Comparison of ENCODE assay signal across 8 cellular contexts in genomic region chr3:134197681-134198261, GRCh38. TPM values are rescaled to one million over a fixed set of nuclear protein-coding genes. Genes with fewer than 3 reads are reported as not detected.
A peak's percentile ranks its signal among the peaks of the same experiment; 100 is the strongest.
DNase-seq lines count a peak whose midpoint lies in the region; ATAC-seq, FAIRE-seq and TF ChIP-seq lines count a peak whose summit lies in the region.

No MANE protein-coding gene starts in this region.

- no peak overlapping the region for H2BK12ac ChIP-seq in H1 (ENCODE audit: low read depth, low read length)

- H3K4ac ChIP-seq in H1 (replicated peaks; ENCODE audit: insufficient read length, low read depth, low read length) (no peak overlapping the region), mesendoderm (ENCODE audit: low read depth, low read length) (no peak overlapping the region)

- H3K36me3 ChIP-seq in KMS-11 (ENCODE audit: insufficient read depth) (no peaks in the 10 kb centered on the region), H1 (ENCODE audit: control insufficient read depth in 2 of 4, insufficient read depth in 4 of 4, low read length in 3 of 4) (peaks cover 2 to 37% (median 18%) of the 10 kb centered on the region in 4 experiments), mesendoderm (ENCODE audit: control insufficient read depth, insufficient read depth, low read length) (peaks cover 5% of the 10 kb centered on the region)

- no peak overlapping the region for H3K14ac ChIP-seq in H1 (ENCODE audit: insufficient read length)

- H3K18ac ChIP-seq in H1 (ENCODE audit: extremely low read depth, low read length): no peak overlapping the region
- H3K18ac ChIP-seq in mesendoderm (ENCODE audit: low read length): no peak overlapping the region

- H3K27me3 ChIP-seq in KMS-11 (ENCODE audit: insufficient read depth, low read depth): no peaks in the 10 kb centered on the region
- no peaks in the 10 kb centered on the region for H3K27me3 ChIP-seq in H1 (replicated peaks in 1 of 4; ENCODE audit: control insufficient read depth in 3 of 4, extremely low read depth in 1 of 4, insufficient read depth in 3 of 4, low read length in 3 of 4)
- H3K27me3 ChIP-seq in mesendoderm (ENCODE audit: insufficient read depth, low read length, poor library complexity): no peaks in the 10 kb centered on the region

- H3K9ac ChIP-seq in KMS-11 (no peak overlapping the region), H1 (replicated peaks in 1 of 4; ENCODE audit: extremely low read depth in 1 of 4, low read depth in 3 of 4, low read length in 3 of 4) (no peak overlapping the region), mesendoderm (ENCODE audit: low read length) (no peak overlapping the region)

- peak; percentile 67 to 74 for TF ChIP-seq RAD21 in H1 (IDR thresholded peaks at IDR 0.05 in 1 of 2, conservative IDR thresholded peaks at IDR 0.05 in 1 of 2; ENCODE audit: low read depth in 2 of 2, low read length in 2 of 2)

- H2BK5ac ChIP-seq in H1 (ENCODE audit: low read depth, low read length): no peak overlapping the region
- no peak overlapping the region for H2BK5ac ChIP-seq in mesendoderm (ENCODE audit: low read length)

- TF ChIP-seq EP300 in H1 (IDR thresholded peaks at IDR 0.05; ENCODE audit: borderline replicate concordance in 1 of 2, low read depth in 2 of 2, low read length in 2 of 2): no peak

- H3K56ac ChIP-seq in H1 (replicated peaks; ENCODE audit: insufficient read length, low read depth, low read length) (no peak overlapping the region), mesendoderm (ENCODE audit: low read length) (no peak overlapping the region)

- ATAC-seq in GM19035 (IDR thresholded peaks at IDR 0.05; ENCODE audit: unreplicated experiment): peak; percentile 67

- WGBS in H1 (ENCODE audit: extremely low coverage in 1 of 2, insufficient coverage in 1 of 2, insufficient read length in 1 of 2, insufficient replicate concordance in 2 of 2, low coverage in 1 of 2, low lambda C conversion rate in 2 of 2, missing lambda C conversion rate in 1 of 2), 2 experiments: 32% methylated on average over 2 of the region's 2 CpGs; no CpG with 5 or more reads in 1 of the 2 experiments
- WGBS in mesendoderm (ENCODE audit: extremely low coverage, insufficient coverage, low lambda C conversion rate): no CpG with 5 or more reads among the region's 2 CpGs

- H3K4me2 ChIP-seq in KMS-11 (no peak overlapping the region), H1 (ENCODE audit: insufficient read depth in 1 of 2, low read depth in 2 of 2, low read length in 2 of 2) (no peak overlapping the region), mesendoderm (ENCODE audit: low read length) (no peak overlapping the region)

- H3K23me2 ChIP-seq in H1 (ENCODE audit: low read depth, low read length): no peaks in the 10 kb centered on the region

- H3K79me1 ChIP-seq in H1 (ENCODE audit: low read depth, low read length) (no peaks in the 10 kb centered on the region), mesendoderm (ENCODE audit: low read length) (peaks cover 1% of the 10 kb centered on the region)

- POLR2A ChIA-PET in H1 (lab: Charles Lee; ENCODE audit: partially characterized antibody): interaction anchor here (0.6 kb wide), 1 partner anchor 11 kb away, joined by 3 read pairs; no protein-coding TSS in a partner anchor

- DNase-seq in COR-L47 (lab: John Stamatoyannopoulos, UW): peak; percentile 19
- DNase-seq in RPMI8226: peak; percentile 56
- DNase-seq in H1 (ENCODE audit: low read depth in 1 of 2, low spot score in 2 of 2): no peak
- peak; percentile 76 for DNase-seq in mesendoderm
- no peak for DNase-seq in stimulated activated CD4-positive, alpha-beta T cell treated with anti-CD3 and anti-CD28 coated beads, Interleukin-4, amount 100 ng/mL, for 4 hours
- no peak for DNase-seq in KG1 (lab: John Stamatoyannopoulos, UW)

- H3K23ac ChIP-seq in H1 (ENCODE audit: insufficient read length) (no peak overlapping the region), mesendoderm (ENCODE audit: low read length) (no peak overlapping the region)

- peak; percentile 70 for FAIRE-seq in H1 (lab: Jason Lieb, UNC)

- TF ChIP-seq POLR2A in H1 (IDR thresholded peaks at IDR 0.05; ENCODE audit: control extremely low read depth in 1 of 2, low read depth in 2 of 2, low read length in 2 of 2): no peak

- peaks cover 0 to 3% of the 10 kb centered on the region in 2 experiments; a peak in 1 of 4 replicates for H3K9me3 ChIP-seq in H1 (ENCODE audit: insufficient read depth in 2 of 2, low read depth in 1 of 2, low read length in 1 of 2)

- H3K4me3 ChIP-seq in KMS-11 (IDR thresholded peaks at IDR 0.05; ENCODE audit: insufficient read depth, low read depth, low read length) (no peak overlapping the region), H1 (ENCODE audit: extremely low read depth in 1 of 4, insufficient read depth in 2 of 4, low read depth in 3 of 4, low read length in 4 of 4) (no peak overlapping the region), mesendoderm (ENCODE audit: low read length) (no peak overlapping the region)

- CTCF ChIA-PET in H1 (lab: Charles Lee; ENCODE audit: partially characterized antibody): interaction anchor here (0.6 to 8.7 kb wide), 21 partner anchors 8 to 269 kb away, joined by 3 to 140 read pairs (median 4); no protein-coding TSS in a partner anchor

- H4K8ac ChIP-seq in H1 (ENCODE audit: extremely low read depth, insufficient read depth, low read length) (no peak overlapping the region), mesendoderm (ENCODE audit: low read depth, low read length) (no peak overlapping the region)

- H4K91ac ChIP-seq in H1 (replicated peaks; ENCODE audit: insufficient read length, low read length): no peak overlapping the region

- H2BK15ac ChIP-seq in H1 (ENCODE audit: low read length) (no peak overlapping the region), mesendoderm (replicated peaks; ENCODE audit: low read depth) (no peak overlapping the region)

- H4K20me1 ChIP-seq in KMS-11 (ENCODE audit: insufficient read depth) (no peaks in the 10 kb centered on the region), H1 (replicated peaks in 1 of 2; ENCODE audit: control insufficient read depth in 1 of 2, insufficient read depth in 2 of 2, low read length in 2 of 2) (peaks cover 0 to 5% of the 10 kb centered on the region in 2 experiments)

- H2AFZ ChIP-seq in KMS-11 (ENCODE audit: low read depth): no peak overlapping the region
- H2AFZ ChIP-seq in H1 (ENCODE audit: low read length): no peak overlapping the region

- H2AK5ac ChIP-seq in H1 (ENCODE audit: low read depth, low read length) (no peak overlapping the region), mesendoderm (ENCODE audit: low read length) (no peak overlapping the region)

- TF ChIP-seq CTCF in KMS-11 (conservative IDR thresholded peaks at IDR 0.05; ENCODE audit: low read depth, low read length) (peak; percentile 81), H1 (IDR thresholded peaks at IDR 0.05; ENCODE audit: control extremely low read depth in 1 of 3, insufficient read depth in 1 of 3, low read depth in 1 of 3, low read length in 3 of 3) (peak in 2 of 3 experiments; percentile 60 to 67; a peak in 3 of 4 replicates)

- H4K5ac ChIP-seq in H1 (ENCODE audit: insufficient read length, low read depth, low read length) (no peak overlapping the region), mesendoderm (ENCODE audit: low read length) (no peak overlapping the region)

- no peaks in the 10 kb centered on the region for H3K79me2 ChIP-seq in KMS-11 (ENCODE audit: insufficient read depth, low read depth)
- no peaks in the 10 kb centered on the region for H3K79me2 ChIP-seq in H1 (ENCODE audit: control insufficient read depth in 1 of 2, insufficient read depth in 2 of 2, low read length in 2 of 2)
- no peaks in the 10 kb centered on the region for H3K79me2 ChIP-seq in mesendoderm (ENCODE audit: control insufficient read depth, insufficient read depth, low read length)

- no peak overlapping the region for H2BK120ac ChIP-seq in H1 (replicated peaks; ENCODE audit: low read depth, low read length)
- no peak overlapping the region for H2BK120ac ChIP-seq in mesendoderm (ENCODE audit: low read depth, low read length)

- H3K27ac ChIP-seq in KMS-11: no peak overlapping the region
- H3K27ac ChIP-seq in H1 (ENCODE audit: low read depth, low read length): no peak overlapping the region
- H3K27ac ChIP-seq in mesendoderm (ENCODE audit: low read depth, low read length): no peak overlapping the region

- no peak overlapping the region for H2BK20ac ChIP-seq in H1 (ENCODE audit: low read length)

- H3K4me1 ChIP-seq in KMS-11 (ENCODE audit: low read depth, poor library complexity, severe bottlenecking) (no peaks in the 10 kb centered on the region), H1 (replicated peaks in 1 of 4; ENCODE audit: control insufficient read depth in 3 of 4, insufficient read depth in 4 of 4, low read length in 3 of 4) (no peaks in the 10 kb centered on the region), mesendoderm (ENCODE audit: control insufficient read depth, low read depth, low read length) (no peaks in the 10 kb centered on the region)

TF ChIP-seq in H1, 55 proteins besides CTCF, POLR2A, EP300 and RAD21:
- no peak for TF ChIP-seq KDM4A (IDR thresholded peaks at IDR 0.05; ENCODE audit: low read depth, low read length, severe bottlenecking)

RNA-seq across cellular contexts. Expression of gene RYK, which starts 52.9 kb away (rescaled TPM):
- total RNA-seq in H1 (2021; fragmentation: NEBNext Ultra II Directional; extraction: Animal tissue kit (Norgen Biotek cat#: 25700)): 63.8 and 66.9 TPM in 2 replicates
- 22.0 and 30.5 TPM in 2 replicates for polyA plus RNA-seq in H1 (2011; rRNA removed)
- polyA plus RNA-seq in H1 (2011; cell fraction: cytosol; rRNA removed): 32.4 TPM
- polyA plus RNA-seq in H1 (2011; cell fraction: nucleus; rRNA removed): 58.9 TPM
- 31.9 to 56.8 TPM (median 40.2 TPM) in 4 replicates for polyA plus RNA-seq in H1 (2012, experiment 1 of 2)
- 6.5 TPM for polyA plus RNA-seq in H1 (2012, experiment 2 of 2)
- 84.7 TPM for polyA plus RNA-seq in H1 (2013, experiment 1 of 2)
- polyA plus RNA-seq in H1 (2013, experiment 2 of 2): 87.1 TPM
- polyA minus RNA-seq in H1 (2011; rRNA and poly(A)+ RNA removed): 71.7 and 103 TPM in 2 replicates
- polyA minus RNA-seq in H1 (2011; cell fraction: cytosol; rRNA and poly(A)+ RNA removed): 21.0 TPM
- polyA minus RNA-seq in H1 (2011; cell fraction: nucleus; rRNA and poly(A)+ RNA removed): 79.4 TPM
- polyA plus RNA-seq in mesendoderm (2013, experiment 1 of 2): 87.5 TPM
- polyA plus RNA-seq in mesendoderm (2013, experiment 2 of 2): 87.1 TPM

Comparison
In these comparisons a context has a peak if more than half of its experiments do, and no peak if none do; other contexts are left out.
1. DNase-seq: peak in COR-L47 (single experiment), RPMI8226 (single experiment) and mesendoderm (single experiment); none in H1 (0 of 2), stimulated activated CD4-positive, alpha-beta T cell treated with anti-CD3 and anti-CD28 coated beads, Interleukin-4, amount 100 ng/mL, for 4 hours (0 of 2) and KG1 (single experiment).